ENCODE assay signal across 1 cellular context in the genomic region with DNA sequence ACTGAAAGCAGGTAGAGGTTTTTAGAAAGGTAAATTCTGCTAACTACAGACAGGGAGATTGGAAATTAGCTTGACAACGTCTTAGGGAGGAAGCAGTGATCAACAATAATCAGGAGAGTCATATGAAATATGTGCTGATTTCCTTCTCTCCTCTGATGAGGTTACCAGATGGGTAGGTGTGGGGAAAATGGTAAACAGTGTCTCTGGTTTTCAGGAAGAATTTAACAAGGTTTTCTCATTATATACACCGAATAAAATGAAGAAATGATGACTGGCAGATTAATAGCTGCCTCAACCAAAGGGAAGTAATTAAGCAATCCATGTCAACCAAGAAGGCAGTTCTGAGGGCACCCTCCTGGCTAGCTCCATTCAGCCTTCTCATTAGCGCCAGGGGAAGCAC.
TF ChIP-seq lines count a peak whose summit lies in the region.

No MANE protein-coding gene starts in this region.

TF ChIP-seq in GM23338, 12 proteins besides CTCF, POLR2A, EP300 and RAD21 (continued from another document):
- TF ChIP-seq JUNB (IDR thresholded peaks at IDR 0.05; ENCODE audit: unreplicated experiment) (no peak), NANOG (IDR thresholded peaks at IDR 0.05; ENCODE audit: borderline replicate concordance) (no peak), STAT1 (IDR thresholded peaks at IDR 0.05; ENCODE audit: unreplicated experiment) (no peak), ZNF114 (CRISPR knock-in tag; IDR thresholded peaks at IDR 0.05) (no peak), CREB1 (CRISPR knock-in tag; IDR thresholded peaks at IDR 0.05; ENCODE audit: low read depth) (no peak), POLR2AphosphoS5 (IDR thresholded peaks at IDR 0.05; ENCODE audit: low read depth) (no peak), EZH2phosphoT487 (IDR thresholded peaks at IDR 0.05; ENCODE audit: unreplicated experiment) (no peak)
- TF ChIP-seq, protein P1, sequence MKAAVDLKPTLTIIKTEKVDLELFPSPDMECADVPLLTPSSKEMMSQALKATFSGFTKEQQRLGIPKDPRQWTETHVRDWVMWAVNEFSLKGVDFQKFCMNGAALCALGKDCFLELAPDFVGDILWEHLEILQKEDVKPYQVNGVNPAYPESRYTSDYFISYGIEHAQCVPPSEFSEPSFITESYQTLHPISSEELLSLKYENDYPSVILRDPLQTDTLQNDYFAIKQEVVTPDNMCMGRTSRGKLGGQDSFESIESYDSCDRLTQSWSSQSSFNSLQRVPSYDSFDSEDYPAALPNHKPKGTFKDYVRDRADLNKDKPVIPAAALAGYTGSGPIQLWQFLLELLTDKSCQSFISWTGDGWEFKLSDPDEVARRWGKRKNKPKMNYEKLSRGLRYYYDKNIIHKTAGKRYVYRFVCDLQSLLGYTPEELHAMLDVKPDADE (IDR thresholded peaks at IDR 0.05): no peak
- TF ChIP-seq, protein P2, sequence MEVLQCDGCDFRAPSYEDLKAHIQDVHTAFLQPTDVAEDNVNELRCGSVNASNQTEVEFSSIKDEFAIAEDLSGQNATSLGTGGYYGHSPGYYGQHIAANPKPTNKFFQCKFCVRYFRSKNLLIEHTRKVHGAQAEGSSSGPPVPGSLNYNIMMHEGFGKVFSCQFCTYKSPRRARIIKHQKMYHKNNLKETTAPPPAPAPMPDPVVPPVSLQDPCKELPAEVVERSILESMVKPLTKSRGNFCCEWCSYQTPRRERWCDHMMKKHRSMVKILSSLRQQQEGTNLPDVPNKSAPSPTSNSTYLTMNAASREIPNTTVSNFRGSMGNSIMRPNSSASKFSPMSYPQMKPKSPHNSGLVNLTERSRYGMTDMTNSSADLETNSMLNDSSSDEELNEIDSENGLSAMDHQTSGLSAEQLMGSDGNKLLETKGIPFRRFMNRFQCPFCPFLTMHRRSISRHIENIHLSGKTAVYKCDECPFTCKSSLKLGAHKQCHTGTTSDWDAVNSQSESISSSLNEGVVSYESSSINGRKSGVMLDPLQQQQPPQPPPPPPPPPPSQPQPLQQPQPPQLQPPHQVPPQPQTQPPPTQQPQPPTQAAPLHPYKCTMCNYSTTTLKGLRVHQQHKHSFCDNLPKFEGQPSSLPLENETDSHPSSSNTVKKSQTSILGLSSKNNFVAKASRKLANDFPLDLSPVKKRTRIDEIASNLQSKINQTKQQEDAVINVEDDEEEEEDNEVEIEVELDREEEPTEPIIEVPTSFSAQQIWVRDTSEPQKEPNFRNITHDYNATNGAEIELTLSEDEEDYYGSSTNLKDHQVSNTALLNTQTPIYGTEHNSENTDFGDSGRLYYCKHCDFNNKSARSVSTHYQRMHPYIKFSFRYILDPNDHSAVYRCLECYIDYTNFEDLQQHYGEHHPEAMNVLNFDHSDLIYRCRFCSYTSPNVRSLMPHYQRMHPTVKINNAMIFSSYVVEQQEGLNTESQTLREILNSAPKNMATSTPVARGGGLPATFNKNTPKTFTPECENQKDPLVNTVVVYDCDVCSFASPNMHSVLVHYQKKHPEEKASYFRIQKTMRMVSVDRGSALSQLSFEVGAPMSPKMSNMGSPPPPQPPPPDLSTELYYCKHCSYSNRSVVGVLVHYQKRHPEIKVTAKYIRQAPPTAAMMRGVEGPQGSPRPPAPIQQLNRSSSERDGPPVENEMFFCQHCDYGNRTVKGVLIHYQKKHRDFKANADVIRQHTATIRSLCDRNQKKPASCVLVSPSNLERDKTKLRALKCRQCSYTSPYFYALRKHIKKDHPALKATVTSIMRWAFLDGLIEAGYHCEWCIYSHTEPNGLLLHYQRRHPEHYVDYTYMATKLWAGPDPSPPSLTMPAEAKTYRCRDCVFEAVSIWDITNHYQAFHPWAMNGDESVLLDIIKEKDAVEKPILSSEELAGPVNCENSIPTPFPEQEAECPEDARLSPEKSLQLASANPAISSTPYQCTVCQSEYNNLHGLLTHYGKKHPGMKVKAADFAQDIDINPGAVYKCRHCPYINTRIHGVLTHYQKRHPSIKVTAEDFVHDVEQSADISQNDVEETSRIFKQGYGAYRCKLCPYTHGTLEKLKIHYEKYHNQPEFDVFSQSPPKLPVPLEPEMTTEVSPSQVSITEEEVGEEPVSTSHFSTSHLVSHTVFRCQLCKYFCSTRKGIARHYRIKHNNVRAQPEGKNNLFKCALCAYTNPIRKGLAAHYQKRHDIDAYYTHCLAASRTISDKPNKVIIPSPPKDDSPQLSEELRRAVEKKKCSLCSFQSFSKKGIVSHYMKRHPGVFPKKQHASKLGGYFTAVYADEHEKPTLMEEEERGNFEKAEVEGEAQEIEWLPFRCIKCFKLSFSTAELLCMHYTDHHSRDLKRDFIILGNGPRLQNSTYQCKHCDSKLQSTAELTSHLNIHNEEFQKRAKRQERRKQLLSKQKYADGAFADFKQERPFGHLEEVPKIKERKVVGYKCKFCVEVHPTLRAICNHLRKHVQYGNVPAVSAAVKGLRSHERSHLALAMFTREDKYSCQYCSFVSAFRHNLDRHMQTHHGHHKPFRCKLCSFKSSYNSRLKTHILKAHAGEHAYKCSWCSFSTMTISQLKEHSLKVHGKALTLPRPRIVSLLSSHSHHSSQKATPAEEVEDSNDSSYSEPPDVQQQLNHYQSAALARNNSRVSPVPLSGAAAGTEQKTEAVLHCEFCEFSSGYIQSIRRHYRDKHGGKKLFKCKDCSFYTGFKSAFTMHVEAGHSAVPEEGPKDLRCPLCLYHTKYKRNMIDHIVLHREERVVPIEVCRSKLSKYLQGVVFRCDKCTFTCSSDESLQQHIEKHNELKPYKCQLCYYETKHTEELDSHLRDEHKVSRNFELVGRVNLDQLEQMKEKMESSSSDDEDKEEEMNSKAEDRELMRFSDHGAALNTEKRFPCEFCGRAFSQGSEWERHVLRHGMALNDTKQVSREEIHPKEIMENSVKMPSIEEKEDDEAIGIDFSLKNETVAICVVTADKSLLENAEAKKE (CRISPR knock-in tag; IDR thresholded peaks at IDR 0.05): no peak
